In genomic region chr19:51784922-51785690, GRCh38 we compare ENCODE assay signal across 9 cellular contexts. TPM values are rescaled to one million over a fixed set of nuclear protein-coding genes. Genes with fewer than 3 reads are reported as not detected.
A peak's percentile ranks its signal among the peaks of the same experiment; 100 is the strongest.
DNase-seq lines count a peak whose midpoint lies in the region; ATAC-seq and TF ChIP-seq lines count a peak whose summit lies in the region.
"Had no signal": no experiment of that assay in that cellular context is flagged by ENCODE, and none has a peak within 500 bp of the region (broad histone marks: within the 10 kb centered on the region; RNA-seq: fewer than 3 reads in every experiment).

No MANE protein-coding gene starts in this region.

- H3K9me3 ChIP-seq in colonic mucosa: no peaks in the 10 kb centered on the region

- no peaks in the 10 kb centered on the region for H3K27me3 ChIP-seq in colonic mucosa

- H3K9ac ChIP-seq in colonic mucosa (ENCODE audit: low read depth in 2 of 2, low read length in 2 of 2): no peak overlapping the region

- H3K4me1 ChIP-seq in colonic mucosa: no peaks in the 10 kb centered on the region

- in situ Hi-C loops in G401 (cut with HindIII; ENCODE audit: low sequenced_read_pairs): no loop called here

- H3K4me3 Mint-ChIP-seq in CD14-positive monocyte: no peak overlapping the region

- H3K27ac ChIP-seq in colonic mucosa: no peak overlapping the region

- no peak for TF ChIP-seq POLR2A in erythroblast (IDR thresholded peaks at IDR 0.05; ENCODE audit: low read length)

- no peaks in the 10 kb centered on the region for H3K36me3 Mint-ChIP-seq in CD14-positive monocyte

- H3K9me3 Mint-ChIP-seq in CD14-positive monocyte: peaks cover 2 to 7% (median 4%) of the 10 kb centered on the region in 7 donors

- peaks cover 0 to 1% (median 0%) of the 10 kb centered on the region in 3 donors for H3K27me3 Mint-ChIP-seq in CD14-positive monocyte (ENCODE audit: low read depth in 3 of 3)

- peaks cover 52% of the 10 kb centered on the region for H3K4me1 Mint-ChIP-seq in CD14-positive monocyte

- ATAC-seq in sciatic nerve: peak; percentile 90

- H3K4me3 ChIP-seq in colonic mucosa: no peak overlapping the region

- DNase-seq in CD14-positive monocyte (ENCODE audit: low spot score) (peak; percentile 94), RKO (ENCODE audit: low spot score) (peak; percentile 87), colonic mucosa (peak; percentile 49), sciatic nerve (ENCODE audit: low spot score) (peak; percentile 62), erythroblast (lab: John Stamatoyannopoulos, UW) (no peak), kidney glomerular epithelial cell (lab: John Stamatoyannopoulos, UW) (no peak), NCI-H748 treated with DMSO at 0.1 percent for 48 hours (lab: John Stamatoyannopoulos, UW) (no peak), G401 (ENCODE audit: low spot score) (no peak)

- intact Hi-C loops in CD14-positive monocyte (cut with micrococcal nuclease): loop anchor here (2.0 to 5.0 kb wide), 4 partner anchors 40 to 178 kb away; no protein-coding TSS in a partner anchor
- intact Hi-C loops in colonic mucosa (cut with DNase I): no loop called here
- intact Hi-C loops in sciatic nerve (cut with DNase I): no loop called here

- H3K36me3 ChIP-seq in colonic mucosa: no peaks in the 10 kb centered on the region

- TF ChIP-seq CTCF in CD14-positive monocyte (IDR thresholded peaks at IDR 0.05) (no peak), colonic mucosa (IDR thresholded peaks at IDR 0.05) (no peak)

- H3K27ac Mint-ChIP-seq in CD14-positive monocyte: no peak overlapping the region

RNA-seq across cellular contexts. Expression of gene FPR3, which starts 9.9 kb away (rescaled TPM):
- 1 to 10 TPM; 3.5 to 3.8 TPM for polyA plus RNA-seq in CD14-positive monocyte
- total RNA-seq in colonic mucosa: 1 to 10 TPM; 1.3 to 7.1 TPM
- 8.8 TPM for total RNA-seq in sciatic nerve
- not detected in 2 replicates for total RNA-seq in G401 (2014; rRNA removed; shearing (Covaris generic))
- total RNA-seq: activated CD8-positive, alpha-beta memory T cell treated with anti-CD3 and anti-CD28 coated beads for 36 hours had no signal

RNA-seq across cellular contexts. Expression of gene FPR2, which starts 24.1 kb away (rescaled TPM):
- 100 to 1,000 TPM in 1 of 2 donors, 10 to 100 TPM in 1; 70.3 to 108 TPM for polyA plus RNA-seq in CD14-positive monocyte
- total RNA-seq in colonic mucosa: 1 to 10 TPM in 1 of 2 donors, under 1 TPM in 1; 0.47 to 1.1 TPM
- total RNA-seq in sciatic nerve: 2.4 TPM
- not detected in 2 replicates for total RNA-seq in G401 (2014; rRNA removed; shearing (Covaris generic))
- total RNA-seq: activated CD8-positive, alpha-beta memory T cell treated with anti-CD3 and anti-CD28 coated beads for 36 hours had no signal

RNA-seq across cellular contexts. Expression of gene FPR1, which starts 33.4 kb away (rescaled TPM):
- polyA plus RNA-seq in CD14-positive monocyte: 1,000 to 10,000 TPM in 1 of 2 donors, 100 to 1,000 TPM in 1; 991 to 1,265 TPM
- 1 to 10 TPM in 1 of 2 donors, under 1 TPM in 1; 0.69 to 2.5 TPM for total RNA-seq in colonic mucosa
- total RNA-seq in sciatic nerve: 15.5 TPM
- total RNA-seq in G401 (2014; rRNA removed; shearing (Covaris generic)): not detected in 2 replicates
- total RNA-seq: activated CD8-positive, alpha-beta memory T cell treated with anti-CD3 and anti-CD28 coated beads for 36 hours had no signal

Comparison
In these comparisons a context has a peak if more than half of its experiments do, and no peak if none do; other contexts are left out.
1. DNase-seq: peak in CD14-positive monocyte (single experiment), RKO (single experiment), colonic mucosa (single experiment) and sciatic nerve (single experiment); none in erythroblast (0 of 2), kidney glomerular epithelial cell (single experiment), NCI-H748 treated with DMSO at 0.1 percent for 48 hours (single experiment) and G401 (single experiment).
2. intact Hi-C loops: an anchor here in CD14-positive monocyte (2.0 to 5.0 kb wide); none called in colonic mucosa and sciatic nerve.